Comparison of ENCODE assay signal across 1 cellular context in genomic region chr11:15688351-15688792, GRCh38.
TF ChIP-seq lines count a peak whose summit lies in the region.

No MANE protein-coding gene starts in this region.

TF ChIP-seq in GM23338, 12 proteins besides CTCF, POLR2A, EP300 and RAD21 (continued from another document):
- TF ChIP-seq, protein P1, sequence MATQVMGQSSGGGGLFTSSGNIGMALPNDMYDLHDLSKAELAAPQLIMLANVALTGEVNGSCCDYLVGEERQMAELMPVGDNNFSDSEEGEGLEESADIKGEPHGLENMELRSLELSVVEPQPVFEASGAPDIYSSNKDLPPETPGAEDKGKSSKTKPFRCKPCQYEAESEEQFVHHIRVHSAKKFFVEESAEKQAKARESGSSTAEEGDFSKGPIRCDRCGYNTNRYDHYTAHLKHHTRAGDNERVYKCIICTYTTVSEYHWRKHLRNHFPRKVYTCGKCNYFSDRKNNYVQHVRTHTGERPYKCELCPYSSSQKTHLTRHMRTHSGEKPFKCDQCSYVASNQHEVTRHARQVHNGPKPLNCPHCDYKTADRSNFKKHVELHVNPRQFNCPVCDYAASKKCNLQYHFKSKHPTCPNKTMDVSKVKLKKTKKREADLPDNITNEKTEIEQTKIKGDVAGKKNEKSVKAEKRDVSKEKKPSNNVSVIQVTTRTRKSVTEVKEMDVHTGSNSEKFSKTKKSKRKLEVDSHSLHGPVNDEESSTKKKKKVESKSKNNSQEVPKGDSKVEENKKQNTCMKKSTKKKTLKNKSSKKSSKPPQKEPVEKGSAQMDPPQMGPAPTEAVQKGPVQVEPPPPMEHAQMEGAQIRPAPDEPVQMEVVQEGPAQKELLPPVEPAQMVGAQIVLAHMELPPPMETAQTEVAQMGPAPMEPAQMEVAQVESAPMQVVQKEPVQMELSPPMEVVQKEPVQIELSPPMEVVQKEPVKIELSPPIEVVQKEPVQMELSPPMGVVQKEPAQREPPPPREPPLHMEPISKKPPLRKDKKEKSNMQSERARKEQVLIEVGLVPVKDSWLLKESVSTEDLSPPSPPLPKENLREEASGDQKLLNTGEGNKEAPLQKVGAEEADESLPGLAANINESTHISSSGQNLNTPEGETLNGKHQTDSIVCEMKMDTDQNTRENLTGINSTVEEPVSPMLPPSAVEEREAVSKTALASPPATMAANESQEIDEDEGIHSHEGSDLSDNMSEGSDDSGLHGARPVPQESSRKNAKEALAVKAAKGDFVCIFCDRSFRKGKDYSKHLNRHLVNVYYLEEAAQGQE (IDR thresholded peaks at IDR 0.05; ENCODE audit: unreplicated experiment): no peak
- TF ChIP-seq ZNF331 (CRISPR knock-in tag; IDR thresholded peaks at IDR 0.05; ENCODE audit: low read depth) (no peak), CREB1 (CRISPR knock-in tag; IDR thresholded peaks at IDR 0.05; ENCODE audit: low read depth) (no peak), NANOG (IDR thresholded peaks at IDR 0.05; ENCODE audit: borderline replicate concordance) (no peak)
